In the genomic region with DNA sequence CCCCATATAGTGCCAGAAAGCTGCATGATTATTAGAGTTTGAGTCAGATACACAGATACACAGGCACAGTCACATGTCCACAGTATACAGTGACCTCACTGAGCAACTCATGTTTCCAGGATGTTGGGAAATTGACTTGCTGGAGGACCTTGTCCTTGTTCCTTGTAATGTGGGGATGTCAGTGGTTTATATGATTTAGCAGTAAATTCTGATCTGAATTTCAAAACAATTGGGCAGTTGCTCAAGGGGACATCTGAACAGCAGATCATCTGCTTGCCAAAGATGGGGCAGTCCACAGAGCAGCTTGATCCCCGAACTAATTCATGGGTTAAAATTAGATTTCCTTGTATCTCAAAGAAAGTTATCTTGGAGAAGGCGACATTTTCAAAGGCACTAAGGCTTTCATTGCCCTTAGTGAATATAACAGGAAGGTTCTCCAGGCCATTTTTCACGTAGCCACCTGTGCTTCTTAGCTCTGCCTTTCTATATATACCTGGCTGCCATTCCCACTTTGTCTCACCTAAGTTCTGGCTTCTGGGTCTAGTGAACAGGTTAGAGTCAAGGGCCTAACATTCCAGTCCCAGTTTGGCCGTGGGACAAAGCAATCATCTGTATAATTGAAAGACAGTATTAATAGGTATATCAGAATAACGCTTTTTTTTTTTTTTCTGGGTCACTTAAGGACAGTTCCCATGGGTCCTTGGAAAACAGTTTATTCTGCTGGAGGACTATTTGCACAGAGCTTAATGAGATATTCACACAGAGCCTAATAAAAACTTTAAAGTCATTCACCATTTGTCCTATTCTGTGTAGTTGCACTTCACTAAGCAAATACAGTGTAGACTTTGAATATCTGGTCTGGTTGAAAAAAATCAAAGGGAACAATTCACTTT, we compare ENCODE assay signal across 1 cellular context.
TF ChIP-seq lines count a peak whose summit lies in the region.

No MANE protein-coding gene starts in this region.

TF ChIP-seq in GM23338, 12 proteins besides CTCF, POLR2A, EP300 and RAD21 (continued from another document):
- TF ChIP-seq ZNF331 (CRISPR knock-in tag; IDR thresholded peaks at IDR 0.05; ENCODE audit: low read depth) = no peak
- TF ChIP-seq STAT1 (IDR thresholded peaks at IDR 0.05; ENCODE audit: unreplicated experiment) = no peak
- TF ChIP-seq, protein P1, sequence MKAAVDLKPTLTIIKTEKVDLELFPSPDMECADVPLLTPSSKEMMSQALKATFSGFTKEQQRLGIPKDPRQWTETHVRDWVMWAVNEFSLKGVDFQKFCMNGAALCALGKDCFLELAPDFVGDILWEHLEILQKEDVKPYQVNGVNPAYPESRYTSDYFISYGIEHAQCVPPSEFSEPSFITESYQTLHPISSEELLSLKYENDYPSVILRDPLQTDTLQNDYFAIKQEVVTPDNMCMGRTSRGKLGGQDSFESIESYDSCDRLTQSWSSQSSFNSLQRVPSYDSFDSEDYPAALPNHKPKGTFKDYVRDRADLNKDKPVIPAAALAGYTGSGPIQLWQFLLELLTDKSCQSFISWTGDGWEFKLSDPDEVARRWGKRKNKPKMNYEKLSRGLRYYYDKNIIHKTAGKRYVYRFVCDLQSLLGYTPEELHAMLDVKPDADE (IDR thresholded peaks at IDR 0.05) = no peak
- TF ChIP-seq ZNF114 (CRISPR knock-in tag; IDR thresholded peaks at IDR 0.05) = no peak
- no peak for TF ChIP-seq POLR2AphosphoS5 (IDR thresholded peaks at IDR 0.05; ENCODE audit: low read depth)
- no peak for TF ChIP-seq JUNB (IDR thresholded peaks at IDR 0.05; ENCODE audit: unreplicated experiment)
- TF ChIP-seq CREB1 (CRISPR knock-in tag; IDR thresholded peaks at IDR 0.05; ENCODE audit: low read depth) = no peak
- TF ChIP-seq EZH2 (IDR thresholded peaks at IDR 0.05; ENCODE audit: low read depth, unreplicated experiment) = no peak
- TF ChIP-seq, protein P2, sequence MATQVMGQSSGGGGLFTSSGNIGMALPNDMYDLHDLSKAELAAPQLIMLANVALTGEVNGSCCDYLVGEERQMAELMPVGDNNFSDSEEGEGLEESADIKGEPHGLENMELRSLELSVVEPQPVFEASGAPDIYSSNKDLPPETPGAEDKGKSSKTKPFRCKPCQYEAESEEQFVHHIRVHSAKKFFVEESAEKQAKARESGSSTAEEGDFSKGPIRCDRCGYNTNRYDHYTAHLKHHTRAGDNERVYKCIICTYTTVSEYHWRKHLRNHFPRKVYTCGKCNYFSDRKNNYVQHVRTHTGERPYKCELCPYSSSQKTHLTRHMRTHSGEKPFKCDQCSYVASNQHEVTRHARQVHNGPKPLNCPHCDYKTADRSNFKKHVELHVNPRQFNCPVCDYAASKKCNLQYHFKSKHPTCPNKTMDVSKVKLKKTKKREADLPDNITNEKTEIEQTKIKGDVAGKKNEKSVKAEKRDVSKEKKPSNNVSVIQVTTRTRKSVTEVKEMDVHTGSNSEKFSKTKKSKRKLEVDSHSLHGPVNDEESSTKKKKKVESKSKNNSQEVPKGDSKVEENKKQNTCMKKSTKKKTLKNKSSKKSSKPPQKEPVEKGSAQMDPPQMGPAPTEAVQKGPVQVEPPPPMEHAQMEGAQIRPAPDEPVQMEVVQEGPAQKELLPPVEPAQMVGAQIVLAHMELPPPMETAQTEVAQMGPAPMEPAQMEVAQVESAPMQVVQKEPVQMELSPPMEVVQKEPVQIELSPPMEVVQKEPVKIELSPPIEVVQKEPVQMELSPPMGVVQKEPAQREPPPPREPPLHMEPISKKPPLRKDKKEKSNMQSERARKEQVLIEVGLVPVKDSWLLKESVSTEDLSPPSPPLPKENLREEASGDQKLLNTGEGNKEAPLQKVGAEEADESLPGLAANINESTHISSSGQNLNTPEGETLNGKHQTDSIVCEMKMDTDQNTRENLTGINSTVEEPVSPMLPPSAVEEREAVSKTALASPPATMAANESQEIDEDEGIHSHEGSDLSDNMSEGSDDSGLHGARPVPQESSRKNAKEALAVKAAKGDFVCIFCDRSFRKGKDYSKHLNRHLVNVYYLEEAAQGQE (IDR thresholded peaks at IDR 0.05; ENCODE audit: unreplicated experiment) = no peak
